Comparison of ENCODE assay signal across 8 cellular contexts in the genomic region with DNA sequence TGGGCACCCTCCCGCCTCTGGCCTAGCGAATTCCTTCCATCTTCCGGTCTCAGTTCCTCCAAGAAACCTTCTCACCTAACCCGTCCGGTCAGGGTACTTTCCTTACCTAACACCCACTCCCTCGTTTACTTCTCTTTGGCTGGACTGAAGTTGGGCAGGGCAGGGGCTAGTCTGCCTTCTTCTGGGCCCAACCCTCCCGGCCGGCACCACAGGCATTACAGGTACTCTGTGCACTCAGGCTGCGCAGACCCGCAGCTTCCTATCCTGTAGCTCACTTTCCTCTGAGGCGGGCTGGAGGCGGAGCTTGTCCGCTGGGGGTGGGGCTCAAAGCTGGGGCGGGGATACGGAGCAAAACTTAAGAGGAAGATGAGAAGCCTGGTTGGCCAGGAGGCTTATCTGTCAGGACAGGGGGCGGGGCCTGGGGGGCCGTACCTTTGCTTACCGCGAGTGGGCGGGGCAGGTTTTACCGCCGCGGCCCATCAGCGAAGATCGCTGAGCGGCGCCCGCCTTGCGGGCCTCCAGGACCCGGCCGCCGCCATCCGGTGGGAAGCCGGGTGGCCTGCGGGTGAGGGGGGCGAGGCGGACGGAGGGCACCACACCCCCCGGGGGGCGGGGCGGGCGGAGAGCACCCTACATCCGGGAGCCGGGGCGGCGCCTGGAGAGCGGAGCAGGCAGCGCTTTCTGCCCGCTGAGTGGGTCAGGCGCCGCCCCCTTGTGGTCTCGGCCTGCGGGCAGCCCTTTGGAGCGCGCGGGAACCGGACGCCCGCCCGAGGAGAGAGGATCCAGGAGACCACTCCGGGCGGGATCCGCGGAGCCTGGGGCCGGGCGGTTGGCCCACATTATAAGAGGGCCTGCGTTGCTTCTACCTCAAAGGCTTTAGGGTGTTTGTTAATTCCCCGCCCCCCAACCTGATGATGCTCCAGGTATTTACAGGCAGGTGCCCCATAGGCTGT. TPM values are rescaled to one million over a fixed set of nuclear protein-coding genes. Genes with fewer than 3 reads are reported as not detected.
DNase-seq lines count a peak whose midpoint lies in the region; ATAC-seq and TF ChIP-seq lines count a peak whose summit lies in the region.

No MANE protein-coding gene starts in this region.

- no peaks in the 10 kb centered on the region for H3K9me3 ChIP-seq in mucosa of stomach (ENCODE audit: control insufficient read depth, low read length)

- H3K27me3 ChIP-seq in mucosa of stomach (ENCODE audit: control insufficient read depth, insufficient read depth, low read length): no peaks in the 10 kb centered on the region

- H3K36me3 ChIP-seq in mucosa of stomach (ENCODE audit: control insufficient read depth, insufficient read depth, low read length): no peaks in the 10 kb centered on the region

- peak overlapping the region; percentile 86 for H3K9ac ChIP-seq in mucosa of stomach (ENCODE audit: low read length)

- peak overlapping the region; percentile 89 for H3K4me3 ChIP-seq in mucosa of stomach (ENCODE audit: low read length)

- TF ChIP-seq EP300 in Ishikawa (IDR thresholded peaks at IDR 0.05; ENCODE audit: borderline replicate concordance): 0 out of 2 replicates have a peak, but pooled peaks have one; percentile 8

- peaks cover 11% of the 10 kb centered on the region for H3K4me1 ChIP-seq in mucosa of stomach (ENCODE audit: control insufficient read depth, insufficient read depth, low read length)

- peak; percentile 93 for ATAC-seq in GM21529 (IDR thresholded peaks at IDR 0.05; ENCODE audit: unreplicated experiment)
- peak; percentile 99 for ATAC-seq in esophagus mucosa

- TF ChIP-seq RAD21 in Ishikawa (IDR thresholded peaks at IDR 0.05; ENCODE audit: low read depth): no peak

- DNase-seq in DMS153 (lab: John Stamatoyannopoulos, UW) (peak; percentile 99), OCI-M1 (lab: John Stamatoyannopoulos, UW) (peak; percentile 98)
- peak; percentile 99 for DNase-seq in activated T-cell treated with anti-CD3 and anti-CD28 coated beads, Interleukin-2, amount 50 U/mL, for 1 hour
- DNase-seq in stimulated activated CD8-positive, alpha-beta memory T cell treated with anti-CD3 and anti-CD28 coated beads, Interleukin-4, amount 100 ng/mL, for 48 hours: peak; percentile 98

TF ChIP-seq in Ishikawa, 13 proteins besides CTCF, POLR2A, EP300 and RAD21:
- TF ChIP-seq NFIC (IDR thresholded peaks at IDR 0.05): no peak
- TF ChIP-seq, protein P1, sequence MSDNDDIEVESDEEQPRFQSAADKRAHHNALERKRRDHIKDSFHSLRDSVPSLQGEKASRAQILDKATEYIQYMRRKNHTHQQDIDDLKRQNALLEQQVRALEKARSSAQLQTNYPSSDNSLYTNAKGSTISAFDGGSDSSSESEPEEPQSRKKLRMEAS (IDR thresholded peaks at IDR 0.05): peak; percentile 24; the same call in 1 of the 2 replicates
- TF ChIP-seq, protein P2, sequence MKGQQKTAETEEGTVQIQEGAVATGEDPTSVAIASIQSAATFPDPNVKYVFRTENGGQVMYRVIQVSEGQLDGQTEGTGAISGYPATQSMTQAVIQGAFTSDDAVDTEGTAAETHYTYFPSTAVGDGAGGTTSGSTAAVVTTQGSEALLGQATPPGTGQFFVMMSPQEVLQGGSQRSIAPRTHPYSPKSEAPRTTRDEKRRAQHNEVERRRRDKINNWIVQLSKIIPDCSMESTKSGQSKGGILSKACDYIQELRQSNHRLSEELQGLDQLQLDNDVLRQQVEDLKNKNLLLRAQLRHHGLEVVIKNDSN (IDR thresholded peaks at IDR 0.05): no peak
- TF ChIP-seq, protein P3, sequence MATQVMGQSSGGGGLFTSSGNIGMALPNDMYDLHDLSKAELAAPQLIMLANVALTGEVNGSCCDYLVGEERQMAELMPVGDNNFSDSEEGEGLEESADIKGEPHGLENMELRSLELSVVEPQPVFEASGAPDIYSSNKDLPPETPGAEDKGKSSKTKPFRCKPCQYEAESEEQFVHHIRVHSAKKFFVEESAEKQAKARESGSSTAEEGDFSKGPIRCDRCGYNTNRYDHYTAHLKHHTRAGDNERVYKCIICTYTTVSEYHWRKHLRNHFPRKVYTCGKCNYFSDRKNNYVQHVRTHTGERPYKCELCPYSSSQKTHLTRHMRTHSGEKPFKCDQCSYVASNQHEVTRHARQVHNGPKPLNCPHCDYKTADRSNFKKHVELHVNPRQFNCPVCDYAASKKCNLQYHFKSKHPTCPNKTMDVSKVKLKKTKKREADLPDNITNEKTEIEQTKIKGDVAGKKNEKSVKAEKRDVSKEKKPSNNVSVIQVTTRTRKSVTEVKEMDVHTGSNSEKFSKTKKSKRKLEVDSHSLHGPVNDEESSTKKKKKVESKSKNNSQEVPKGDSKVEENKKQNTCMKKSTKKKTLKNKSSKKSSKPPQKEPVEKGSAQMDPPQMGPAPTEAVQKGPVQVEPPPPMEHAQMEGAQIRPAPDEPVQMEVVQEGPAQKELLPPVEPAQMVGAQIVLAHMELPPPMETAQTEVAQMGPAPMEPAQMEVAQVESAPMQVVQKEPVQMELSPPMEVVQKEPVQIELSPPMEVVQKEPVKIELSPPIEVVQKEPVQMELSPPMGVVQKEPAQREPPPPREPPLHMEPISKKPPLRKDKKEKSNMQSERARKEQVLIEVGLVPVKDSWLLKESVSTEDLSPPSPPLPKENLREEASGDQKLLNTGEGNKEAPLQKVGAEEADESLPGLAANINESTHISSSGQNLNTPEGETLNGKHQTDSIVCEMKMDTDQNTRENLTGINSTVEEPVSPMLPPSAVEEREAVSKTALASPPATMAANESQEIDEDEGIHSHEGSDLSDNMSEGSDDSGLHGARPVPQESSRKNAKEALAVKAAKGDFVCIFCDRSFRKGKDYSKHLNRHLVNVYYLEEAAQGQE (IDR thresholded peaks at IDR 0.05; ENCODE audit: low read depth): 0 out of 2 replicates have a peak, but pooled peaks have one; percentile 1
- TF ChIP-seq TEAD4 (IDR thresholded peaks at IDR 0.05): peak; percentile 45
- peak; percentile 45; the same call in 1 of the 2 replicates for TF ChIP-seq ZBTB7A (IDR thresholded peaks at IDR 0.05; ENCODE audit: low read depth)
- peak; percentile 67 for TF ChIP-seq TAF1 (IDR thresholded peaks at IDR 0.05; ENCODE audit: low read depth)
TF ChIP-seq in Ishikawa: peak in this region for 5.

RNA-seq across cellular contexts. Expression of a gene that starts 31.9 kb away (rescaled TPM):
- 0.08 TPM for total RNA-seq in esophagus mucosa

Comparison
In these comparisons a context has a peak if more than half of its experiments do, and no peak if none do; other contexts are left out.
1. Peak in every context shown above with its lines: DNase-seq, ATAC-seq and H3K4me3 ChIP-seq.